ENCODE assay signal across 34 cellular contexts in the genomic region with DNA sequence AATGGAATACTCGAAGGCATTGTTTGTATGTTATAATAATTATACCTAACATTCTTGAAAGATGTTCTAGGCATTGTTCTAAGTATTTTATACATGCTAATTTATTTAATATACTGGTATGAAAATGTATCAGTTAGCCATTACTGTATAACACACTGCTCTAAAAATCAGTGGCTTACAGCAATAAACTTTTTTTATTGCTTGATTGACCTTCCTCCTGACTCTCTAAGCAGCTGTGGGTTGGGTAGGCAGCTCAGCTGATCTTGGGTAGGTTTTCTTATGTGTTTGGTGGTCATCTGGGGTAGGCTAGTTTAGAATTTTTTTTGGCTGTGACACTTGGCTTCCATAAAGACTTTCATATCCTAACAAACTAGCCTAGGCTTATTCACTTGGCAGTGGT.
"Had no signal": no experiment of that assay in that cellular context is flagged by ENCODE, and none has a peak within 500 bp of the region (broad histone marks: within the 10 kb centered on the region; RNA-seq: fewer than 3 reads in every experiment).

No MANE protein-coding gene starts in this region.

- H3K36me3 ChIP-seq: adrenal gland, ascending aorta, brain microvascular endothelial cell, breast epithelium, cardiac muscle cell had no signal

- ATAC-seq: activated naive CD4-positive, alpha-beta T cell treated with anti-CD3 and anti-CD28 coated beads, Interleukin-2, amount 50 U/mL, for 72 hours; activated naive CD8-positive, alpha-beta T cell treated with anti-CD3 and anti-CD28 coated beads, Interleukin-2, amount 50 U/mL, for 24 hours; activated T-cell treated with anti-CD3 and anti-CD28 coated beads, Interleukin-2, amount 50 U/mL, for 4 hours; activated T-cell treated with anti-CD3 and anti-CD28 coated beads, Interleukin-2, amount 50 U/mL, for 72 hours; activated T-helper 17 cell treated with anti-CD3 and anti-CD28 coated beads, Interleukin-2, amount 50 U/mL, for 72 hours; body of pancreas had no signal

- H3K4me3 ChIP-seq: adrenal gland, ascending aorta, body of pancreas, breast epithelium, cardiac muscle cell had no signal

- H3K9me3 ChIP-seq: adrenal gland, body of pancreas had no signal

- FAIRE-seq: astrocyte, bronchial epithelial cell had no signal

- H3K27me3 ChIP-seq: adrenal gland, ascending aorta, body of pancreas, brain microvascular endothelial cell, breast epithelium, cardiac muscle cell had no signal

- H3K27ac ChIP-seq: adrenal gland, ascending aorta, body of pancreas, brain microvascular endothelial cell, breast epithelium, cardiac muscle cell had no signal

- H3K4me1 ChIP-seq: adrenal gland, ascending aorta, body of pancreas, breast epithelium had no signal

- DNase-seq: activated effector memory CD4-positive, alpha-beta T cell treated with anti-CD3 and anti-CD28 coated beads, Interleukin-2, amount 50 U/mL, for 16 hours; activated effector memory CD4-positive, alpha-beta T cell treated with Interleukin-2 at 50 U/mL for 16 hours; activated gamma-delta T cell; activated gamma-delta T cell treated with Interleukin-2 at 50 U/mL for 16 hours; activated naive CD4-positive, alpha-beta T cell; activated naive CD4-positive, alpha-beta T cell treated with anti-CD3 and anti-CD28 coated beads for 36 hours; activated naive CD4-positive, alpha-beta T cell treated with anti-CD3 and anti-CD28 coated beads, Interleukin-2, amount 10 ng/mL, durations not matched to agents 7 days and 5 days; activated naive CD4-positive, alpha-beta T cell treated with anti-CD3 and anti-CD28 coated beads, Interleukin-2, amount 50 U/mL, for 16 hours; activated naive CD4-positive, alpha-beta T cell treated with Interleukin-2 at 50 U/mL for 16 hours; activated naive CD8-positive, alpha-beta T cell treated with anti-CD3 and anti-CD28 coated beads for 36 hours; activated naive CD8-positive, alpha-beta T cell treated with anti-CD3 and anti-CD28 coated beads, Interleukin-2, amount 10 ng/mL, durations not matched to agents 7 days and 5 days; activated naive CD8-positive, alpha-beta T cell treated with anti-CD3 and anti-CD28 coated beads, Interleukin-2, amount 50 U/mL, for 24 hours; activated T-cell treated with anti-CD3 and anti-CD28 coated beads for 4 hours; activated T-cell treated with anti-CD3 and anti-CD28 coated beads, Interleukin-2, amount 50 U/mL, for 1 hour; activated T-cell treated with anti-CD3 and anti-CD28 coated beads, Interleukin-2, amount 50 U/mL, for 24 hours; activated T-cell treated with anti-CD3 and anti-CD28 coated beads, Interleukin-2, amount 50 U/mL, for 4 hours; activated T-cell treated with anti-CD3 and anti-CD28 coated beads, Interleukin-2, amount 50 U/mL, for 48 hours; activated T-cell treated with anti-CD3 and anti-CD28 coated beads, Interleukin-2, amount 50 U/mL, for 72 hours; adrenal gland; amniotic stem cell; amygdala; anterior cingulate cortex; aorta; body of pancreas; brain microvascular endothelial cell; caudate nucleus; central memory CD4-positive, alpha-beta T cell had no signal
